20 cellular contexts compared by ENCODE assay signal in the genomic region with DNA sequence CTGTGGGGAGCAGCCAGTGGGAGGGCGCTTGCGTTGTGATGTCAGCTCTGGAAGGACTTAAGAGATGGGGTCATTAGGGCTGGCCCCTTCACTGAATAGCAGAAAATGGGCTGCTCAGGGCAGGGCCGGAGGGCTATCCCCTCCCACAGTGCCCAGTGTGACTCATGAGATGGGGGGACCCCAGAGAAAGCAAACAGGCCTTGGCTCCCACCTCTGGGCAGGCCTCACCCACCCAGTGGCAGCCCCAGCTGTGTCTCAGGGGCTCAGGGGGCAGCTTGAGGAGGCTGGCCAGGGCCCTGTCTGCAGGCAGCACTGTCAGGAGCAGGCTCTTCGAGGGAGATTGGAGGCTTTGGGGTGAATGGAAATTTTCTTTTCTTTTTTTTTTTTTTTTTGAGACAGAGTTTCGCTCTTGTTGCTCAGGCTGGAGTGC.
DNase-seq lines count a peak whose midpoint lies in the region; ATAC-seq and TF ChIP-seq lines count a peak whose summit lies in the region.
"Had no signal": no experiment of that assay in that cellular context is flagged by ENCODE, and none has a peak within 500 bp of the region (broad histone marks: within the 10 kb centered on the region; RNA-seq: fewer than 3 reads in every experiment).

No MANE protein-coding gene starts in this region.

- peak; percentile 7 for ATAC-seq in activated CD8-positive, alpha-beta memory T cell treated with anti-CD3 and anti-CD28 coated beads, Interleukin-2, amount 10 ng/mL, durations not matched to agents 7 days and 5 days
- ATAC-seq in HG03135 (IDR thresholded peaks at IDR 0.05; ENCODE audit: unreplicated experiment) (peak; percentile 6), sciatic nerve (no peak), GM19351 (IDR thresholded peaks at IDR 0.05; ENCODE audit: unreplicated experiment) (no peak)
- ATAC-seq: body of pancreas, left cardiac atrium had no signal

- peak overlapping the region; percentile 84 for H3K27ac Mint-ChIP-seq in activated CD8-positive, alpha-beta memory T cell treated with anti-CD3 and anti-CD28 coated beads, Interleukin-2, amount 10 ng/mL, durations not matched to agents 7 days and 5 days
- peak overlapping the region; percentile 87 for H3K27ac Mint-ChIP-seq in activated naive CD8-positive, alpha-beta T cell treated with anti-CD3 and anti-CD28 coated beads for 36 hours
- H3K27ac Mint-ChIP-seq: CD14-positive monocyte, IgD-negative memory B cell had no signal

- H3K4me1 Mint-ChIP-seq in activated CD8-positive, alpha-beta memory T cell treated with anti-CD3 and anti-CD28 coated beads, Interleukin-2, amount 10 ng/mL, durations not matched to agents 7 days and 5 days: peaks cover 41% of the 10 kb centered on the region
- H3K4me1 Mint-ChIP-seq in activated naive CD8-positive, alpha-beta T cell treated with anti-CD3 and anti-CD28 coated beads for 36 hours: peaks cover 19% of the 10 kb centered on the region

- no peaks in the 10 kb centered on the region for H3K9me3 ChIP-seq in uterus
- H3K9me3 ChIP-seq: body of pancreas, prostate gland had no signal

- no peak overlapping the region for H3K4me3 Mint-ChIP-seq in activated CD8-positive, alpha-beta memory T cell treated with anti-CD3 and anti-CD28 coated beads, Interleukin-2, amount 10 ng/mL, durations not matched to agents 7 days and 5 days
- peak overlapping the region; percentile 48 for H3K4me3 Mint-ChIP-seq in activated naive CD8-positive, alpha-beta T cell treated with anti-CD3 and anti-CD28 coated beads for 36 hours
- H3K4me3 Mint-ChIP-seq: CD14-positive monocyte had no signal

- TF ChIP-seq CTCF in uterus (IDR thresholded peaks at IDR 0.05): no peak

- peaks cover 2% of the 10 kb centered on the region for H3K27me3 Mint-ChIP-seq in activated CD8-positive, alpha-beta memory T cell treated with anti-CD3 and anti-CD28 coated beads, Interleukin-2, amount 10 ng/mL, durations not matched to agents 7 days and 5 days
- no peaks in the 10 kb centered on the region for H3K27me3 Mint-ChIP-seq in activated naive CD8-positive, alpha-beta T cell treated with anti-CD3 and anti-CD28 coated beads for 36 hours
- H3K27me3 Mint-ChIP-seq: activated naive CD4-positive, alpha-beta T cell treated with anti-CD3 and anti-CD28 coated beads, Interleukin-2, amount 50 U/mL, for 24 hours had no signal

- no peak overlapping the region for H3K27ac ChIP-seq in uterus
- H3K27ac ChIP-seq: body of pancreas, prostate gland had no signal

- H3K4me3 ChIP-seq in uterus: no peak overlapping the region
- H3K4me3 ChIP-seq: body of pancreas, prostate gland, smooth muscle cell had no signal

- no peaks in the 10 kb centered on the region for H3K36me3 Mint-ChIP-seq in activated CD8-positive, alpha-beta memory T cell treated with anti-CD3 and anti-CD28 coated beads, Interleukin-2, amount 10 ng/mL, durations not matched to agents 7 days and 5 days
- H3K36me3 Mint-ChIP-seq in activated naive CD8-positive, alpha-beta T cell treated with anti-CD3 and anti-CD28 coated beads for 36 hours: no peaks in the 10 kb centered on the region
- H3K36me3 Mint-ChIP-seq: activated naive CD4-positive, alpha-beta T cell treated with anti-CD3 and anti-CD28 coated beads, Interleukin-2, amount 50 U/mL, for 24 hours; CD14-positive monocyte; IgD-negative memory B cell had no signal

- CTCF ChIA-PET in activated CD8-positive, alpha-beta memory T cell treated with anti-CD3 and anti-CD28 coated beads, Interleukin-2, amount 10 ng/mL, durations not matched to agents 7 days and 5 days (lab: Charles Lee): interaction anchor here (1.1 to 3.8 kb wide), 3 partner anchors 8 to 193 kb away, joined by 3 to 33 read pairs (median 12); no protein-coding TSS in a partner anchor

- H3K4me1 ChIP-seq in uterus: no peaks in the 10 kb centered on the region
- H3K4me1 ChIP-seq: prostate gland had no signal

- no peaks in the 10 kb centered on the region for H3K9me3 Mint-ChIP-seq in activated CD8-positive, alpha-beta memory T cell treated with anti-CD3 and anti-CD28 coated beads, Interleukin-2, amount 10 ng/mL, durations not matched to agents 7 days and 5 days (ENCODE audit: low read depth)
- no peaks in the 10 kb centered on the region for H3K9me3 Mint-ChIP-seq in activated naive CD8-positive, alpha-beta T cell treated with anti-CD3 and anti-CD28 coated beads for 36 hours
- H3K9me3 Mint-ChIP-seq: activated naive CD4-positive, alpha-beta T cell treated with anti-CD3 and anti-CD28 coated beads, Interleukin-2, amount 50 U/mL, for 24 hours; CD14-positive monocyte; IgD-negative memory B cell had no signal

- no peaks in the 10 kb centered on the region for H3K27me3 ChIP-seq in uterus
- H3K27me3 ChIP-seq: body of pancreas had no signal

- TF ChIP-seq POLR2A in uterus (IDR thresholded peaks at IDR 0.05): no peak

- no peaks in the 10 kb centered on the region for H3K36me3 ChIP-seq in uterus
- H3K36me3 ChIP-seq: prostate gland had no signal

- no peak for DNase-seq in activated CD8-positive, alpha-beta memory T cell treated with anti-CD3 and anti-CD28 coated beads, Interleukin-2, amount 10 ng/mL, durations not matched to agents 7 days and 5 days
- DNase-seq in activated CD8-positive, alpha-beta memory T cell treated with anti-CD3 and anti-CD28 coated beads, Interleukin-2, amount 50 U/mL, for 48 hours: no peak
- no peak for DNase-seq in activated naive CD8-positive, alpha-beta T cell treated with anti-CD3 and anti-CD28 coated beads for 36 hours
- DNase-seq in sciatic nerve (ENCODE audit: low spot score): peak; percentile 42
- DNase-seq in AML-193 (lab: John Stamatoyannopoulos, UW): no peak
- no peak for DNase-seq in uterus
- DNase-seq: activated CD4-positive, alpha-beta T cell treated with anti-CD3 and anti-CD28 coated beads for 1 hour; body of pancreas; effector memory CD4-positive, alpha-beta T cell; left cardiac atrium; NCI-H1436 treated with DMSO at 0.1 percent for 48 hours; NCI-H524 treated with DMSO at 0.1 percent for 48 hours; stimulated activated CD4-positive, alpha-beta T cell treated with anti-CD3 and anti-CD28 coated beads, Interleukin-4, amount 100 ng/mL, for 1 hour had no signal

- intact Hi-C loops in sciatic nerve (cut with DNase I): no loop called here
- intact Hi-C loops in uterus (cut with DNase I; ENCODE audit: low total_unique reads): no loop called here

Comparison
In these comparisons a context has a peak if more than half of its experiments do, and no peak if none do; other contexts are left out.
1. ATAC-seq: peak in activated CD8-positive, alpha-beta memory T cell treated with anti-CD3 and anti-CD28 coated beads, Interleukin-2, amount 10 ng/mL, durations not matched to agents 7 days and 5 days (single experiment) and HG03135 (single experiment); none in sciatic nerve (single experiment) and GM19351 (single experiment).